In the genomic region with DNA sequence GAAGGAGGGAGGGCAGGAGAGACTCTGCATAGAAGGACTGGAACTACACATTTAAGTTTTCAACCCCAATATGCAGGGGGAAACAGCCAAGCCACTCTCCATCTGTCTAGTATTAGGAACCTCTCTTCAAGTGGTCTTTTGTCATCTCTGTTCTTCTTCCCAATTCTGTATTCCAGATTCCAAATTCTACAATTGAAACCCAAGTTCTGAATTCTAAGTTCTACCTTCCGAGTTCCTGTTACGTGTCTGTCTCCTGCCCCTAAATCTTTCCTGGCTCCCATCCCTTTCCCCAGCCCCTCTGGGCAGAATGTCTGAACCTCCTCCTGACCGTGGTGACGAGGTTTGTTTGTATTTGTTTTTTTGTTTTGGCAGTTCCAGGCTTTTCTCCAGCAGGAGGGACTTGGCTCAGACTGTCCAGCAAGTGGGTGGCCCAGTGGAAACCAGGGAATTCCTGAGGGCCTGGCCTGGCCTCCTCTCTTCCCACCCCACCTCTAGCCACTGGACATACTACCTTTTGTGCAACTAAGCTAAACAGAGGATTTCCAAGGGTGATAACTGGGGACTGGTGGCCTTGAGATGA, we compare ENCODE assay signal across 10 cellular contexts. TPM values are rescaled to one million over a fixed set of nuclear protein-coding genes. Genes with fewer than 3 reads are reported as not detected.
A peak's percentile ranks its signal among the peaks of the same experiment; 100 is the strongest.
DNase-seq lines count a peak whose midpoint lies in the region; ATAC-seq lines count a peak whose summit lies in the region.
"Had no signal": no experiment of that assay in that cellular context is flagged by ENCODE, and none has a peak within 500 bp of the region (broad histone marks: within the 10 kb centered on the region; RNA-seq: fewer than 3 reads in every experiment).

No MANE protein-coding gene starts in this region.

- peaks cover 52% of the 10 kb centered on the region for H3K36me3 Mint-ChIP-seq in dendritic cell treated with granulocyte-macrophage colony-stimulating factor and Interleukin-4, amounts not matched to agents 40 ng/mL and 50 ng/mL, for 4 days (ENCODE audit: low read depth)
- no peaks in the 10 kb centered on the region for H3K36me3 Mint-ChIP-seq in natural killer cell treated with Interleukin-12 subunit alpha and Interleukin-12 subunit beta and Interleukin-15 and Interleukin-18, amount 100 ng/mL, for 72 hours

- no peak for ATAC-seq in natural killer cell treated with Interleukin-12 subunit alpha and Interleukin-12 subunit beta and Interleukin-15 and Interleukin-18, amount 100 ng/mL, for 72 hours

- no peaks in the 10 kb centered on the region for H3K9me3 Mint-ChIP-seq in dendritic cell treated with granulocyte-macrophage colony-stimulating factor and Interleukin-4, amounts not matched to agents 40 ng/mL and 50 ng/mL, for 4 days
- no peaks in the 10 kb centered on the region for H3K9me3 Mint-ChIP-seq in natural killer cell treated with Interleukin-12 subunit alpha and Interleukin-12 subunit beta and Interleukin-15 and Interleukin-18, amount 100 ng/mL, for 72 hours

- no peaks in the 10 kb centered on the region for H3K9me3 ChIP-seq in MG63

- peak in 10 of 14 donors; percentile 5 to 69 (median 24) for DNase-seq in C1 segment of cervical spinal cord (lab: John Stamatoyannopoulos, UW)
- peak; percentile 6 for DNase-seq in MG63
- no peak for DNase-seq in natural killer cell treated with Interleukin-12 subunit alpha and Interleukin-12 subunit beta and Interleukin-15 and Interleukin-18, amount 100 ng/mL, for 72 hours (ENCODE audit: low spot score)
- DNase-seq in NCI-H1048 (lab: John Stamatoyannopoulos, UW): no peak
- DNase-seq in GM19238 (ENCODE audit: insufficient read length, low spot score): no peak
- DNase-seq in NCI-H446 treated with DMSO at 0.1 percent for 48 hours (lab: John Stamatoyannopoulos, UW): no peak
- no peak for DNase-seq in SIG-M5 (lab: John Stamatoyannopoulos, UW)
- DNase-seq: NCI-H524; stimulated activated CD8-positive, alpha-beta memory T cell treated with anti-CD3 and anti-CD28 coated beads, Interleukin-4, amount 100 ng/mL, for 48 hours had no signal

- H3K4me3 ChIP-seq in MG63: no peak overlapping the region

- H3K36me3 ChIP-seq in MG63: peaks cover 1% of the 10 kb centered on the region; the same call in 1 of the 2 replicates

- intact Hi-C loops in dendritic cell treated with granulocyte-macrophage colony-stimulating factor and Interleukin-4, amounts not matched to agents 40 ng/mL and 50 ng/mL, for 4 days (cut with micrococcal nuclease): no loop called here

- H3K27me3 Mint-ChIP-seq in dendritic cell treated with granulocyte-macrophage colony-stimulating factor and Interleukin-4, amounts not matched to agents 40 ng/mL and 50 ng/mL, for 4 days: no peaks in the 10 kb centered on the region
- H3K27me3 Mint-ChIP-seq in natural killer cell treated with Interleukin-12 subunit alpha and Interleukin-12 subunit beta and Interleukin-15 and Interleukin-18, amount 100 ng/mL, for 72 hours: no peaks in the 10 kb centered on the region

- H3K27ac Mint-ChIP-seq in dendritic cell treated with granulocyte-macrophage colony-stimulating factor and Interleukin-4, amounts not matched to agents 40 ng/mL and 50 ng/mL, for 4 days: peak overlapping the region; percentile 85
- H3K27ac Mint-ChIP-seq in natural killer cell treated with Interleukin-12 subunit alpha and Interleukin-12 subunit beta and Interleukin-15 and Interleukin-18, amount 100 ng/mL, for 72 hours: peak overlapping the region; percentile 49 to 83

- H3K4me3 Mint-ChIP-seq in dendritic cell treated with granulocyte-macrophage colony-stimulating factor and Interleukin-4, amounts not matched to agents 40 ng/mL and 50 ng/mL, for 4 days: no peak overlapping the region
- H3K4me3 Mint-ChIP-seq in natural killer cell treated with Interleukin-12 subunit alpha and Interleukin-12 subunit beta and Interleukin-15 and Interleukin-18, amount 100 ng/mL, for 72 hours: peak overlapping the region; percentile 52

- H3K4me1 Mint-ChIP-seq in dendritic cell treated with granulocyte-macrophage colony-stimulating factor and Interleukin-4, amounts not matched to agents 40 ng/mL and 50 ng/mL, for 4 days (ENCODE audit: low read depth): peaks cover 6% of the 10 kb centered on the region
- peaks cover 9% of the 10 kb centered on the region in 2 donors for H3K4me1 Mint-ChIP-seq in natural killer cell treated with Interleukin-12 subunit alpha and Interleukin-12 subunit beta and Interleukin-15 and Interleukin-18, amount 100 ng/mL, for 72 hours (ENCODE audit: low read depth in 2 of 2)

- no peaks in the 10 kb centered on the region for H3K27me3 ChIP-seq in MG63

RNA-seq across cellular contexts. Expression of gene THOC5, which starts 1.6 kb away (rescaled TPM):
- 49.7 and 73.2 TPM in 2 replicates for total RNA-seq in MG63 (2014; rRNA removed; shearing (Covaris generic); ENCODE audit: low replicate concordance)
- total RNA-seq in natural killer cell treated with Interleukin-12 subunit alpha and Interleukin-12 subunit beta and Interleukin-15 and Interleukin-18, amount 100 ng/mL, for 72 hours: 10 to 100 TPM; 64.6 to 89.3 TPM

RNA-seq across cellular contexts. Expression of gene NIPSNAP1, which starts 25.8 kb away (rescaled TPM):
- 49.0 and 57.0 TPM in 2 replicates for total RNA-seq in MG63 (2014; rRNA removed; shearing (Covaris generic); ENCODE audit: low replicate concordance)
- total RNA-seq in natural killer cell treated with Interleukin-12 subunit alpha and Interleukin-12 subunit beta and Interleukin-15 and Interleukin-18, amount 100 ng/mL, for 72 hours: 10 to 100 TPM; 20.3 to 21.4 TPM

RNA-seq across cellular contexts. Expression of gene NF2, which starts 48.3 kb away (rescaled TPM):
- 134 and 159 TPM in 2 replicates for total RNA-seq in MG63 (2014; rRNA removed; shearing (Covaris generic); ENCODE audit: low replicate concordance)
- total RNA-seq in natural killer cell treated with Interleukin-12 subunit alpha and Interleukin-12 subunit beta and Interleukin-15 and Interleukin-18, amount 100 ng/mL, for 72 hours: 10 to 100 TPM; 58.2 to 70.9 TPM

Comparison
In these comparisons a context has a peak if more than half of its experiments do, and no peak if none do; other contexts are left out.
1. DNase-seq: peak in C1 segment of cervical spinal cord (10 of 14) and MG63 (single experiment); none in natural killer cell treated with Interleukin-12 subunit alpha and Interleukin-12 subunit beta and Interleukin-15 and Interleukin-18, amount 100 ng/mL, for 72 hours (single experiment), NCI-H1048 (single experiment), GM19238 (single experiment), NCI-H446 treated with DMSO at 0.1 percent for 48 hours (single experiment) and SIG-M5 (single experiment).